Comparison of ENCODE assay signal across 11 cellular contexts in genomic region chr21:45539796-45540600, GRCh38. TPM values are rescaled to one million over a fixed set of nuclear protein-coding genes. Genes with fewer than 3 reads are reported as not detected.
DNase-seq lines count a peak whose midpoint lies in the region; ATAC-seq and TF ChIP-seq lines count a peak whose summit lies in the region.
"Had no signal": no experiment of that assay in that cellular context is flagged by ENCODE, and none has a peak within 500 bp of the region (broad histone marks: within the 10 kb centered on the region; RNA-seq: fewer than 3 reads in every experiment).

No MANE protein-coding gene starts in this region.

- intact Hi-C loops in left ventricle myocardium inferior (cut with micrococcal nuclease) = no loop called here

- TF ChIP-seq CTCF in WERI-Rb-1 (IDR thresholded peaks at IDR 0.05; ENCODE audit: low read depth, low read length) (no peak), left ventricle myocardium inferior (IDR thresholded peaks at IDR 0.05; ENCODE audit: borderline replicate concordance) (no peak), GM20000 (IDR thresholded peaks at IDR 0.05; ENCODE audit: extremely low read depth, missing control alignments) (no peak)

- peaks cover 29% of the 10 kb centered on the region for H3K36me3 Mint-ChIP-seq in stimulated activated effector memory CD8-positive, alpha-beta T cell treated with anti-CD3 and anti-CD28 coated beads, Interleukin-12 subunit alpha, Interleukin-12 subunit beta, amount 100 ng/mL, for 72 hours

- H3K27me3 ChIP-seq in WERI-Rb-1 (ENCODE audit: insufficient read depth, low read depth, severe bottlenecking) = no peaks in the 10 kb centered on the region
- no peaks in the 10 kb centered on the region for H3K27me3 ChIP-seq in left ventricle myocardium inferior (ENCODE audit: low read depth)
- H3K27me3 ChIP-seq: gastrocnemius medialis had no signal

- ATAC-seq in activated CD4-positive, CD25-positive, alpha-beta regulatory T cell treated with anti-CD3 and anti-CD28 coated beads, Interleukin-2, amount 50 U/mL, for 24 hours = no peak
- ATAC-seq in stimulated activated effector memory CD8-positive, alpha-beta T cell treated with anti-CD3 and anti-CD28 coated beads, Interleukin-12 subunit alpha, Interleukin-12 subunit beta, amount 100 ng/mL, for 72 hours = no peak
- ATAC-seq: gastrocnemius medialis had no signal

- peak overlapping the region; percentile 69 for H3K4me3 Mint-ChIP-seq in stimulated activated effector memory CD8-positive, alpha-beta T cell treated with anti-CD3 and anti-CD28 coated beads, Interleukin-12 subunit alpha, Interleukin-12 subunit beta, amount 100 ng/mL, for 72 hours

- H3K9me3 ChIP-seq in WERI-Rb-1 (ENCODE audit: severe bottlenecking) = no peaks in the 10 kb centered on the region
- H3K9me3 ChIP-seq in left ventricle myocardium inferior (replicated peaks) = no peaks in the 10 kb centered on the region
- H3K9me3 ChIP-seq: gastrocnemius medialis had no signal

- no peaks in the 10 kb centered on the region for H3K9me3 Mint-ChIP-seq in stimulated activated effector memory CD8-positive, alpha-beta T cell treated with anti-CD3 and anti-CD28 coated beads, Interleukin-12 subunit alpha, Interleukin-12 subunit beta, amount 100 ng/mL, for 72 hours

- H3K27ac ChIP-seq in WERI-Rb-1 = no peak overlapping the region
- no peak overlapping the region for H3K27ac ChIP-seq in left ventricle myocardium inferior (replicated peaks)
- H3K27ac ChIP-seq: gastrocnemius medialis had no signal

- peaks cover 28% of the 10 kb centered on the region for H3K36me3 ChIP-seq in WERI-Rb-1
- H3K36me3 ChIP-seq in left ventricle myocardium inferior = no peaks in the 10 kb centered on the region
- H3K36me3 ChIP-seq: gastrocnemius medialis had no signal

- DNase-seq in activated CD4-positive, CD25-positive, alpha-beta regulatory T cell treated with anti-CD3 and anti-CD28 coated beads, Interleukin-2, amount 50 U/mL, for 72 hours = peak; percentile 24
- DNase-seq in WERI-Rb-1 = peak; percentile 7
- DNase-seq in left ventricle myocardium inferior = peak; percentile 10
- no peak for DNase-seq in stimulated activated effector memory CD8-positive, alpha-beta T cell treated with anti-CD3 and anti-CD28 coated beads, Interleukin-12 subunit alpha, Interleukin-12 subunit beta, amount 100 ng/mL, for 72 hours (ENCODE audit: low spot score in 2 of 2)
- DNase-seq in GM20000 (ENCODE audit: low spot score) = no peak
- DNase-seq in NCI-H345 (lab: John Stamatoyannopoulos, UW) = no peak
- DNase-seq in cerebellum (ENCODE audit: low spot score) = no peak
- DNase-seq: 8988T, NCI-H2107 had no signal

- H3K4me3 ChIP-seq in WERI-Rb-1 (ENCODE audit: low read depth, low read length) (no peak overlapping the region), left ventricle myocardium inferior (no peak overlapping the region)
- H3K4me3 ChIP-seq: gastrocnemius medialis had no signal

- H3K4me1 ChIP-seq in left ventricle myocardium inferior = peaks cover 26% of the 10 kb centered on the region

- peak overlapping the region; percentile 20 for H3K27ac Mint-ChIP-seq in stimulated activated effector memory CD8-positive, alpha-beta T cell treated with anti-CD3 and anti-CD28 coated beads, Interleukin-12 subunit alpha, Interleukin-12 subunit beta, amount 100 ng/mL, for 72 hours

- H3K4me1 Mint-ChIP-seq in stimulated activated effector memory CD8-positive, alpha-beta T cell treated with anti-CD3 and anti-CD28 coated beads, Interleukin-12 subunit alpha, Interleukin-12 subunit beta, amount 100 ng/mL, for 72 hours = peaks cover 26% of the 10 kb centered on the region

RNA-seq across cellular contexts. Expression of gene SLC19A1, which starts 2.2 kb away (rescaled TPM):
- total RNA-seq in left ventricle myocardium inferior = 4.9 TPM
- total RNA-seq in cerebellum = 26.4 TPM

Comparison
In these comparisons a context has a peak if more than half of its experiments do, and no peak if none do; other contexts are left out.
1. DNase-seq: peak in activated CD4-positive, CD25-positive, alpha-beta regulatory T cell treated with anti-CD3 and anti-CD28 coated beads, Interleukin-2, amount 50 U/mL, for 72 hours (single experiment), WERI-Rb-1 (single experiment) and left ventricle myocardium inferior (single experiment); none in stimulated activated effector memory CD8-positive, alpha-beta T cell treated with anti-CD3 and anti-CD28 coated beads, Interleukin-12 subunit alpha, Interleukin-12 subunit beta, amount 100 ng/mL, for 72 hours (0 of 2), GM20000 (single experiment), NCI-H345 (single experiment) and cerebellum (single experiment).